In the genomic region with DNA sequence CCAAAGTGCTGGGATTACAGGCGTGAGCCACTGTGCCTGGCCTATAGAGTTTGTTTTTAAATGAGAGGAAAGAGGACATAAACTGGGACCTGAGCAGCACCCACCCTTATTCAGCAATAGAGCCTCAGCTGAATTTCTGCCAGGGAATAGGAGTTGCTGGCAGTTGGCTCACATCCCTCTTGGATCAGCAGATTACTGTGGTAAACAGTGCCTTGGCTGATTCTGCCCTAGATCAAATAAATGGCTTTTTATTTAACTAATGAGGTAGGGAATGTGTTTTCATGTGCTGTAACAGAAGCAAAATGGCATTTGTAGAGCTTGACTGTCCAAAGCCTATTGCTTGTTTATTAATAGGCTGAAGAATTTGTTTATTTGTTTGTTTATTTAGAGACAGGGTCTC, we compare ENCODE assay signal across 9 cellular contexts. TPM values are rescaled to one million over a fixed set of nuclear protein-coding genes. Genes with fewer than 3 reads are reported as not detected.
DNase-seq lines count a peak whose midpoint lies in the region; ATAC-seq and TF ChIP-seq lines count a peak whose summit lies in the region.
"Had no signal": no experiment of that assay in that cellular context is flagged by ENCODE, and none has a peak within 500 bp of the region (broad histone marks: within the 10 kb centered on the region; RNA-seq: fewer than 3 reads in every experiment).

No MANE protein-coding gene starts in this region.

- no peaks in the 10 kb centered on the region for H3K27me3 ChIP-seq in effector memory CD4-positive, alpha-beta T cell (replicated peaks; ENCODE audit: control insufficient read depth, insufficient read depth, low read length, poor library complexity, severe bottlenecking)
- H3K27me3 ChIP-seq: SJSA1 had no signal

- H3K27ac Mint-ChIP-seq in osteocyte (ENCODE audit: unreplicated experiment) = peak overlapping the region; percentile 78

- H3K36me3 ChIP-seq in effector memory CD4-positive, alpha-beta T cell (ENCODE audit: control insufficient read depth, insufficient read depth, low read length) = no peaks in the 10 kb centered on the region
- H3K36me3 ChIP-seq: SJSA1 had no signal

- no peaks in the 10 kb centered on the region for H3K36me3 Mint-ChIP-seq in osteocyte (ENCODE audit: unreplicated experiment)

- DNase-seq in AG08395 (ENCODE audit: low spot score) (peak; percentile 18), NCI-H774 (lab: John Stamatoyannopoulos, UW) (peak; percentile 41), fibroblast of pulmonary artery (ENCODE audit: low read depth) (peak; percentile 45), osteocyte (ENCODE audit: extremely low spot score, unreplicated experiment) (no peak)
- no peak for DNase-seq in effector memory CD4-positive, alpha-beta T cell
- DNase-seq in activated T-cell treated with anti-CD3 and anti-CD28 coated beads, Interleukin-2, amount 50 U/mL, for 1 hour = no peak

- H3K4me1 Mint-ChIP-seq in osteocyte (ENCODE audit: unreplicated experiment) = peaks cover 63% of the 10 kb centered on the region

- H3K4me3 Mint-ChIP-seq in osteocyte (ENCODE audit: unreplicated experiment) = no peak overlapping the region

- ATAC-seq in HG02840 (IDR thresholded peaks at IDR 0.05; ENCODE audit: low FRiP score, unreplicated experiment) (no peak), GM21529 (IDR thresholded peaks at IDR 0.05; ENCODE audit: unreplicated experiment) (no peak)

- H3K27me3 Mint-ChIP-seq in osteocyte (ENCODE audit: unreplicated experiment) = no peaks in the 10 kb centered on the region

- H3K4me1 ChIP-seq in effector memory CD4-positive, alpha-beta T cell (ENCODE audit: control insufficient read depth, insufficient read depth, low read length, poor library complexity, severe bottlenecking) = no peaks in the 10 kb centered on the region

- H3K9me3 ChIP-seq in effector memory CD4-positive, alpha-beta T cell (ENCODE audit: control insufficient read depth, low read length) = no peaks in the 10 kb centered on the region

- TF ChIP-seq CTCF in fibroblast of pulmonary artery (IDR thresholded peaks at IDR 0.05; ENCODE audit: low read length, missing control alignments) (no peak), osteocyte (IDR thresholded peaks at IDR 0.05) (no peak)

- no peak overlapping the region for H3K4me3 ChIP-seq in fibroblast of pulmonary artery (replicated peaks; ENCODE audit: low read depth, low read length)
- H3K4me3 ChIP-seq in effector memory CD4-positive, alpha-beta T cell (ENCODE audit: insufficient read depth, low read depth, low read length, poor library complexity, severe bottlenecking) = no peak overlapping the region
- H3K4me3 ChIP-seq: SJSA1 had no signal

- no peaks in the 10 kb centered on the region for H3K9me3 Mint-ChIP-seq in osteocyte (ENCODE audit: unreplicated experiment)

- no peak overlapping the region for H3K27ac ChIP-seq in effector memory CD4-positive, alpha-beta T cell (ENCODE audit: insufficient read depth, low read length, poor library complexity, severe bottlenecking)
- H3K27ac ChIP-seq: SJSA1 had no signal

RNA-seq across cellular contexts. Expression of gene ARHGEF37, which starts 2.1 kb away (rescaled TPM):
- total RNA-seq in osteocyte = 8.9 and 10.5 TPM in 2 replicates

RNA-seq across cellular contexts. Expression of gene CSNK1A1, which starts 32.2 kb away (rescaled TPM):
- total RNA-seq in osteocyte = 278 and 282 TPM in 2 replicates

Comparison
In these comparisons a context has a peak if more than half of its experiments do, and no peak if none do; other contexts are left out.
1. DNase-seq: peak in AG08395 (single experiment), NCI-H774 (single experiment) and fibroblast of pulmonary artery (single experiment); none in osteocyte (single experiment), effector memory CD4-positive, alpha-beta T cell (0 of 3) and activated T-cell treated with anti-CD3 and anti-CD28 coated beads, Interleukin-2, amount 50 U/mL, for 1 hour (single experiment).